In the genomic region with DNA sequence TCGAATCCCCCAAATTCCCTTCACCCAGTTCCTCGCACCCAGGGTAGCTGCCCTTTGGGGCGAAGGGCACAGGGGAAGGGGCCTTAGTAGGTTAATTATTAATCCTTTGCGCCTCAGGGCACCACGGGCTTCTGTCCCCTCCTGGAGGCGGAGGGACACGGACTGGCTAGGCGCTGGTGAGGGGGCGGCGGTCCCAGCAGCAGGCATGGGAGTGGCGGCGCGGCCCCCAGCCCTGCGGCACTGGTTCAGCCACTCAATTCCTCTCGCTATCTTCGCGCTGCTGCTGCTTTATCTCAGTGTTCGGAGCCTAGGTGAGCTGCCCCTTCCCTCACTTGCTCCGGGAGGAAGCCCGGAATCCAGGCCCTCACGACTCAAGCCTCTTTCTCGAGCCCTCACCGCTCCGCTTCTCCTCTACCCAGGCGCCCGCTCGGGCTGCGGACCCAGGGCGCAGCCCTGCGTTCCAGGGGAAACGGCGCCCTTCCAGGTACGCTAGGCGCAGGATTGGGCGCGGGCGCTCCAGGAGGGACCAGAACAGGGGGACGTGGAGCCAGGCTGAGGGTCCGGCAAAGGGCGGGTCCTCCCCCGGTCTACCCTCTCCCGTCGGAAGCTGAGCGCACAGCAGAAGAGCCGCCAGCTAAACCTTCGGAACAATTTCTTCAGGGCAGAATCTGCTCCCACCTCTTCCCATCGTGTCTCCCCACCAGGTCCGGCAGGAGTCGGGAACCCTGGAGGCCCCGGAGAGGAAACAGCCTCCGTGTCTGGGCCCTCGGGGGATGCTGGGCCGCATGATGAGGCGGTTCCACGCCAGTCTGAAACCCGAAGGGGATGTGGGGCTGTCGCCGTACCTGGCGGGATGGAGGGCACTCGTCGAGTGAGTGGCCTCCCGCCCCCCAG, we compare ENCODE assay signal across 1 cellular context.
TF ChIP-seq lines count a peak whose summit lies in the region.

GLTPD2 (plus strand) TSS at position 158 of the 894 bp plus-strand sequence; CDS start at position 206, 48 bp downstream.

TF ChIP-seq in HepG2, 621 proteins besides CTCF, POLR2A, EP300 and RAD21 (continued from another document and continues in another):
- TF ChIP-seq, protein P1, sequence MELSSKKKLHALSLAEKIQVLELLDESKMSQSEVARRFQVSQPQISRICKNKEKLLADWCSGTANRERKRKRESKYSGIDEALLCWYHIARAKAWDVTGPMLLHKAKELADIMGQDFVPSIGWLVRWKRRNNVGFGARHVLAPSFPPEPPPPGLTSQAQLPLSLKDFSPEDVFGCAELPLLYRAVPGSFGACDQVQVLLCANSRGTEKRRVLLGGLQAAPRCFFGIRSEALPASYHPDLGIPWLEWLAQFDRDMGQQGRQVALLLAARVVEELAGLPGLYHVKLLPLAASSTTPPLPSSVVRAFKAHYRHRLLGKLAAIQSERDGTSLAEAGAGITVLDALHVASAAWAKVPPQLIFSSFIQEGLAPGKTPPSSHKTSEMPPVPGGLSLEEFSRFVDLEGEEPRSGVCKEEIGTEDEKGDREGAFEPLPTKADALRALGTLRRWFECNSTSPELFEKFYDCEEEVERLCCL (CRISPR knock-in tag; IDR thresholded peaks at IDR 0.05; ENCODE audit: borderline replicate concordance) = no peak; the same call in 1 of the 2 replicates
- peak; percentile 27; the same call in 1 of the 2 replicates for TF ChIP-seq ZNF792 (CRISPR knock-in tag; IDR thresholded peaks at IDR 0.05)
- TF ChIP-seq RXRB (CRISPR knock-in tag; IDR thresholded peaks at IDR 0.05; ENCODE audit: borderline replicate concordance) = peak; percentile 92
- TF ChIP-seq MIER2 (CRISPR knock-in tag; IDR thresholded peaks at IDR 0.05) = no peak
- TF ChIP-seq ISL2 (CRISPR knock-in tag; IDR thresholded peaks at IDR 0.05) = peak; percentile 60
- TF ChIP-seq FOXK2 (IDR thresholded peaks at IDR 0.05) = no peak
- TF ChIP-seq HNRNPUL1 (IDR thresholded peaks at IDR 0.05; ENCODE audit: low read depth, low read length) = peak; percentile 82
- no peak; the same call in 1 of the 2 replicates for TF ChIP-seq DNMT1 (CRISPR knock-in tag; IDR thresholded peaks at IDR 0.05)
- TF ChIP-seq CBX2 (IDR thresholded peaks at IDR 0.05; ENCODE audit: low read depth, low read length) = no peak
- no peak for TF ChIP-seq CBX2 (CRISPR knock-in tag; IDR thresholded peaks at IDR 0.05; ENCODE audit: low read depth)
- no peak for TF ChIP-seq TRIM22 (IDR thresholded peaks at IDR 0.05)
- TF ChIP-seq MTF1 (CRISPR knock-in tag; IDR thresholded peaks at IDR 0.05) = no peak
- TF ChIP-seq, protein P2, sequence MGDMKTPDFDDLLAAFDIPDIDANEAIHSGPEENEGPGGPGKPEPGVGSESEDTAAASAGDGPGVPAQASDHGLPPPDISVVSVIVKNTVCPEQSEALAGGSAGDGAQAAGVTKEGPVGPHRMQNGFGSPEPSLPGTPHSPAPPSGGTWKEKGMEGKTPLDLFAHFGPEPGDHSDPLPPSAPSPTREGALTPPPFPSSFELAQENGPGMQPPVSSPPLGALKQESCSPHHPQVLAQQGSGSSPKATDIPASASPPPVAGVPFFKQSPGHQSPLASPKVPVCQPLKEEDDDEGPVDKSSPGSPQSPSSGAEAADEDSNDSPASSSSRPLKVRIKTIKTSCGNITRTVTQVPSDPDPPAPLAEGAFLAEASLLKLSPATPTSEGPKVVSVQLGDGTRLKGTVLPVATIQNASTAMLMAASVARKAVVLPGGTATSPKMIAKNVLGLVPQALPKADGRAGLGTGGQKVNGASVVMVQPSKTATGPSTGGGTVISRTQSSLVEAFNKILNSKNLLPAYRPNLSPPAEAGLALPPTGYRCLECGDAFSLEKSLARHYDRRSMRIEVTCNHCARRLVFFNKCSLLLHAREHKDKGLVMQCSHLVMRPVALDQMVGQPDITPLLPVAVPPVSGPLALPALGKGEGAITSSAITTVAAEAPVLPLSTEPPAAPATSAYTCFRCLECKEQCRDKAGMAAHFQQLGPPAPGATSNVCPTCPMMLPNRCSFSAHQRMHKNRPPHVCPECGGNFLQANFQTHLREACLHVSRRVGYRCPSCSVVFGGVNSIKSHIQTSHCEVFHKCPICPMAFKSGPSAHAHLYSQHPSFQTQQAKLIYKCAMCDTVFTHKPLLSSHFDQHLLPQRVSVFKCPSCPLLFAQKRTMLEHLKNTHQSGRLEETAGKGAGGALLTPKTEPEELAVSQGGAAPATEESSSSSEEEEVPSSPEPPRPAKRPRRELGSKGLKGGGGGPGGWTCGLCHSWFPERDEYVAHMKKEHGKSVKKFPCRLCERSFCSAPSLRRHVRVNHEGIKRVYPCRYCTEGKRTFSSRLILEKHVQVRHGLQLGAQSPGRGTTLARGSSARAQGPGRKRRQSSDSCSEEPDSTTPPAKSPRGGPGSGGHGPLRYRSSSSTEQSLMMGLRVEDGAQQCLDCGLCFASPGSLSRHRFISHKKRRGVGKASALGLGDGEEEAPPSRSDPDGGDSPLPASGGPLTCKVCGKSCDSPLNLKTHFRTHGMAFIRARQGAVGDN (CRISPR knock-in tag; IDR thresholded peaks at IDR 0.05) = peak; percentile 73
- no peak for TF ChIP-seq ZNF761 (CRISPR knock-in tag; conservative IDR thresholded peaks at IDR 0.05)
- TF ChIP-seq ZNF563 (CRISPR knock-in tag; IDR thresholded peaks at IDR 0.05) = no peak
- peak; percentile 91 for TF ChIP-seq MED1 (CRISPR knock-in tag; IDR thresholded peaks at IDR 0.05)
- TF ChIP-seq SOX13 (IDR thresholded peaks at IDR 0.05) = no peak
- peak in 1 of 2 experiments; percentile 77; a peak in 2 of 4 replicates for TF ChIP-seq SOX13 (CRISPR knock-in tag; conservative IDR thresholded peaks at IDR 0.05 in 1 of 2, IDR thresholded peaks at IDR 0.05 in 1 of 2)
- TF ChIP-seq ATF3 (CRISPR knock-in tag; IDR thresholded peaks at IDR 0.05) = no peak
- TF ChIP-seq TOE1 (CRISPR knock-in tag; IDR thresholded peaks at IDR 0.05) = no peak; the same call in 1 of the 2 replicates
- TF ChIP-seq SRY (CRISPR knock-in tag; IDR thresholded peaks at IDR 0.05) = peak; percentile 66; the same call in 1 of the 2 replicates
- TF ChIP-seq EED (CRISPR knock-in tag; IDR thresholded peaks at IDR 0.05) = no peak
- TF ChIP-seq ZNF614 (CRISPR knock-in tag; IDR thresholded peaks at IDR 0.05; ENCODE audit: borderline replicate concordance) = peak; percentile 75
- TF ChIP-seq HNF4G (IDR thresholded peaks at IDR 0.05; ENCODE audit: borderline replicate concordance, low read depth, low read length) = peak; percentile 67; the same call in 1 of the 2 replicates
- no peak for TF ChIP-seq HNF4G (CRISPR knock-in tag; IDR thresholded peaks at IDR 0.05; ENCODE audit: borderline replicate concordance, low read depth)
- no peak for TF ChIP-seq EEA1 (CRISPR knock-in tag; IDR thresholded peaks at IDR 0.05; ENCODE audit: borderline replicate concordance)
- TF ChIP-seq ZNF737 (CRISPR knock-in tag; IDR thresholded peaks at IDR 0.05; ENCODE audit: borderline replicate concordance) = 0 out of 2 replicates have a peak, but pooled peaks have one; percentile 16
- no peak for TF ChIP-seq ZNF496 (CRISPR knock-in tag; IDR thresholded peaks at IDR 0.05; ENCODE audit: insufficient replicate concordance)
- TF ChIP-seq ELF3 (CRISPR knock-in tag; IDR thresholded peaks at IDR 0.05) = peak; percentile 39; the same call in 1 of the 2 replicates
- no peak for TF ChIP-seq IRF1 (CRISPR knock-in tag; IDR thresholded peaks at IDR 0.05; ENCODE audit: low read depth)
- TF ChIP-seq ZNF780A (CRISPR knock-in tag; IDR thresholded peaks at IDR 0.05) = 0 out of 2 replicates have a peak, but pooled peaks have one; percentile 66
- no peak for TF ChIP-seq CSRNP1 (CRISPR knock-in tag; IDR thresholded peaks at IDR 0.05)
- no peak for TF ChIP-seq ZNF550 (CRISPR knock-in tag; IDR thresholded peaks at IDR 0.05; ENCODE audit: borderline replicate concordance)
- 0 out of 2 replicates have a peak, but pooled peaks have one; percentile 67 for TF ChIP-seq PCBP1 (IDR thresholded peaks at IDR 0.05; ENCODE audit: borderline replicate concordance, low read depth, low read length)
- 0 out of 2 replicates have a peak, but pooled peaks have one; percentile 28 for TF ChIP-seq ZNF703 (CRISPR knock-in tag; IDR thresholded peaks at IDR 0.05; ENCODE audit: borderline replicate concordance)
- TF ChIP-seq ZHX2 (IDR thresholded peaks at IDR 0.05; ENCODE audit: low read depth) = no peak
- TF ChIP-seq ZHX2 (CRISPR knock-in tag; IDR thresholded peaks at IDR 0.05; ENCODE audit: borderline replicate concordance) = no peak
- peak; percentile 67 for TF ChIP-seq TEAD3 (CRISPR knock-in tag; optimal IDR thresholded peaks at IDR 0.05; ENCODE audit: borderline replicate concordance)
- no peak for TF ChIP-seq KMT2B (CRISPR knock-in tag; IDR thresholded peaks at IDR 0.05)
- no peak for TF ChIP-seq DBP (CRISPR knock-in tag; IDR thresholded peaks at IDR 0.05; ENCODE audit: not compliant biosample characterization)
